ENCODE assay signal across 6 cellular contexts in the genomic region with DNA sequence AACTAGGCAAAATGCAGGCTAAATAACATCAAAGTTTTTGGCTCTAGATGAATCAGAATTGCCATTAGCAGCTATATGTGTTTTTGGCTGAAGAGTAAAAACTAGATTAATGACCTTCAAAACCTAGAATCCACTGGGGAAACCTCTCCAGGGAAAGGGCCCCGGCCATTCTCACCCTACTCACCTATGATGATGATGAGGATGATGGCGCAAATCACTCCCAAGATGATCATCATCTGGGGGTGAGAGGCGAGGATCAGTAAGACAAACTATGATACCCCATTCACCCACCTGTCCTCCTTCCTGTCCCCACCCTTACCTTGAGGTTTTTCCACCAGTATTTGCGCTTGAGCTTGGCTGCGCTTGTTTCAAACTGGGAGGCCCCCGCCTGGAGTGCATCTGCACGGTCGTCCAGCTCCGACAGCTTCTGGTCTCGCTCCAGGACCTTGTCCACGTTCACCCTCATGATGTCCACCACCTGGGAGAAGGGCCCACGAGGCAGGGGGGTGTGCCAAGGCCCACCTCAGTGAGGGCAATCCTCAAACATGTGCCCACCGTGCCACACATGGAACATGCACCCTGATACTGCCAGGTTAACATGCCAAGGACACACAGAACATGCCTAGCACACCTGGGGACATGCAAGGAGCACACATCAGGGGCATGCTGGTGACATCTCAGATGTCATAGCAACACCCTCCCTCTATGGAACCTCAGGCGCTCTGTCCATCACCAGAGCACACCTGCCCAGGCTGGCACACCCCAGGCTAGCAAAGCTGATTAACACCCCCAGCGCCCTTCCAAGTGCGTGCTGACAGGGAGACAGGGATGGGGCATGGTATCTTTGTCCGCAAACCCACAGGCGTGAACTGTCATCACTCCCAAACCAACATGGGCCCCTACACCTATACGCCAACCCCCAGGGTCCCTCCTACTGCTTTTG. TPM values are rescaled to one million over a fixed set of nuclear protein-coding genes. Genes with fewer than 3 reads are reported as not detected.
DNase-seq lines count a peak whose midpoint lies in the region; TF ChIP-seq lines count a peak whose summit lies in the region.

No MANE protein-coding gene starts in this region.

- H3K27ac ChIP-seq in AG04450 (ENCODE audit: low read depth, low read length) (no peak overlapping the region), VCaP (peak overlapping the region; percentile 90)

- TF ChIP-seq CTCF in AG04450 (IDR thresholded peaks at IDR 0.05; ENCODE audit: low read depth, low read length) (no peak), VCaP (conservative IDR thresholded peaks at IDR 0.05) (no peak)

- no peaks in the 10 kb centered on the region; the same call in 1 of the 2 replicates for H3K9me3 ChIP-seq in AG04450 (ENCODE audit: control insufficient read depth, insufficient read depth, low read length)

- DNase-seq in AG04450 (ENCODE audit: low read depth, low spot score) (no peak), islet precursor cell (peak; percentile 48), HUDEP-2 (lab: John Stamatoyannopoulos, UW; ENCODE audit: unreplicated experiment in 76 of 76) (no peak), cerebellar cortex (ENCODE audit: low spot score) (no peak)
- no peak for DNase-seq in activated CD4-positive, CD25-positive, alpha-beta regulatory T cell (lab: John Stamatoyannopoulos, UW)

- peak overlapping the region; percentile 90 for H3K4me3 ChIP-seq in AG04450 (ENCODE audit: low read depth, low read length)

- CTCF ChIA-PET in AG04450 (lab: Charles Lee): interaction anchor here (0.6 to 1.5 kb wide), 3 partner anchors 24 to 43 kb away, joined by 3 to 6 read pairs (median 4); partner anchors contain the start of genes ALOXE3 and BORCS6

- POLR2A ChIA-PET in AG04450 (lab: Yijun Ruan, JAX): interaction anchor here (0.5 to 3.3 kb wide), 2 partner anchors 12 to 444 kb away, joined by 4 to 20 read pairs; partner anchors contain the start of gene DNAH2

- no peaks in the 10 kb centered on the region for H3K27me3 ChIP-seq in AG04450 (ENCODE audit: control insufficient read depth, insufficient read depth, low read length)

RNA-seq across cellular contexts. Expression of gene VAMP2, which starts 1.2 kb away (rescaled TPM):
- polyA plus RNA-seq in AG04450 (2011; rRNA removed): 20.8 and 24.3 TPM in 2 replicates
- 9.4 and 13.1 TPM in 2 replicates for polyA minus RNA-seq in AG04450 (2011; rRNA and poly(A)+ RNA removed)

RNA-seq across cellular contexts. Expression of gene PER1, which starts 9.4 kb away (rescaled TPM):
- 3.1 and 5.5 TPM in 2 replicates for polyA plus RNA-seq in AG04450 (2011; rRNA removed)
- polyA minus RNA-seq in AG04450 (2011; rRNA and poly(A)+ RNA removed): 11.4 and 19.0 TPM in 2 replicates

RNA-seq across cellular contexts. Expression of gene TMEM107, which starts 14.6 kb away (rescaled TPM):
- 8.7 and 9.6 TPM in 2 replicates for polyA plus RNA-seq in AG04450 (2011; rRNA removed)
- 68.2 and 152 TPM in 2 replicates for polyA minus RNA-seq in AG04450 (2011; rRNA and poly(A)+ RNA removed)

RNA-seq across cellular contexts. Expression of gene BORCS6, which starts 28.4 kb away (rescaled TPM):
- polyA plus RNA-seq in AG04450 (2011; rRNA removed): 2.3 and 2.7 TPM in 2 replicates
- polyA minus RNA-seq in AG04450 (2011; rRNA and poly(A)+ RNA removed): 2.6 and 3.0 TPM in 2 replicates

RNA-seq across cellular contexts. Expression of gene HES7, which starts 37.7 kb away (rescaled TPM):
- polyA plus RNA-seq in AG04450 (2011; rRNA removed): not detected in 2 replicates
- polyA minus RNA-seq in AG04450 (2011; rRNA and poly(A)+ RNA removed): not detected in 2 replicates
